8 cellular contexts compared by ENCODE assay signal in genomic region chr16:74709477-74709877, GRCh38. TPM values are rescaled to one million over a fixed set of nuclear protein-coding genes. Genes with fewer than 3 reads are reported as not detected.
A peak's percentile ranks its signal among the peaks of the same experiment; 100 is the strongest.
DNase-seq lines count a peak whose midpoint lies in the region; TF ChIP-seq lines count a peak whose summit lies in the region.

No MANE protein-coding gene starts in this region.

- TF ChIP-seq CTCF in HEK293 (tag by site-specific recombination; IDR thresholded peaks at IDR 0.05) (peak; percentile 88), SU-DHL-6 (IDR thresholded peaks at IDR 0.05; ENCODE audit: insufficient read depth, low read length, poor library complexity, severe bottlenecking) (peak; percentile 90)

- POLR2A ChIA-PET in HEK293 (lab: Yijun Ruan, JAX), result no interaction called here

- H3K4me2 ChIP-seq in SU-DHL-6 (ENCODE audit: low read depth, low read length, poor library complexity, severe bottlenecking), result no peak overlapping the region

- peaks cover 6% of the 10 kb centered on the region for H3K4me1 Mint-ChIP-seq in activated naive CD4-positive, alpha-beta T cell treated with anti-CD3 and anti-CD28 coated beads, Interleukin-2, amount 50 U/mL, for 24 hours

- H3K9me2 ChIP-seq in SU-DHL-6 (replicated peaks; ENCODE audit: insufficient read depth, low read length), result no peaks in the 10 kb centered on the region

- peak; percentile 41 for DNase-seq in GM04504 (ENCODE audit: low read depth)
- DNase-seq in NCI-H1092 (lab: John Stamatoyannopoulos, UW), result peak; percentile 65
- peak; percentile 67 to 96 (median 92) for DNase-seq in head of caudate nucleus
- peak; percentile 92 for DNase-seq in posterior vena cava (ENCODE audit: low spot score)
- DNase-seq in ureter (ENCODE audit: low spot score), result peak; percentile 83

- H3K27ac Mint-ChIP-seq in activated naive CD4-positive, alpha-beta T cell treated with anti-CD3 and anti-CD28 coated beads, Interleukin-2, amount 50 U/mL, for 24 hours, result peak overlapping the region; percentile 61

- CTCF ChIA-PET in HEK293 (lab: Yijun Ruan, JAX), result interaction anchor here (0.6 to 4.8 kb wide), 23 partner anchors 9 to 238 kb away, joined by 3 to 94 read pairs (median 4); partner anchors contain the start of genes FA2H and MLKL

- H3K9me3 ChIP-seq in HEK293 (ENCODE audit: control insufficient read depth, insufficient read depth, low read depth, low read length) (no peaks in the 10 kb centered on the region), SU-DHL-6 (ENCODE audit: insufficient read depth, low read length) (no peaks in the 10 kb centered on the region)

- no peaks in the 10 kb centered on the region for H3K27me3 Mint-ChIP-seq in activated naive CD4-positive, alpha-beta T cell treated with anti-CD3 and anti-CD28 coated beads, Interleukin-2, amount 50 U/mL, for 24 hours

- H3K27me3 ChIP-seq in SU-DHL-6 (ENCODE audit: low read length), result no peaks in the 10 kb centered on the region

- no peaks in the 10 kb centered on the region for H4K20me1 ChIP-seq in SU-DHL-6 (ENCODE audit: low read depth, low read length)

- H3K4me3 ChIP-seq in HEK293 (ENCODE audit: low read depth, low read length) (no peak overlapping the region), SU-DHL-6 (ENCODE audit: insufficient read depth, low read length, poor library complexity, severe bottlenecking) (no peak overlapping the region)

- H3K9me3 Mint-ChIP-seq in activated naive CD4-positive, alpha-beta T cell treated with anti-CD3 and anti-CD28 coated beads, Interleukin-2, amount 50 U/mL, for 24 hours, result no peaks in the 10 kb centered on the region

- H3K4me3 Mint-ChIP-seq in activated naive CD4-positive, alpha-beta T cell treated with anti-CD3 and anti-CD28 coated beads, Interleukin-2, amount 50 U/mL, for 24 hours, result no peak overlapping the region

- no peak overlapping the region for H2AFZ ChIP-seq in SU-DHL-6 (ENCODE audit: low read depth, low read length, severe bottlenecking)

- H3K36me3 Mint-ChIP-seq in activated naive CD4-positive, alpha-beta T cell treated with anti-CD3 and anti-CD28 coated beads, Interleukin-2, amount 50 U/mL, for 24 hours, result no peaks in the 10 kb centered on the region

- H3K27ac ChIP-seq in HEK293 (ENCODE audit: extremely low read depth, low read depth, low read length), result no peak overlapping the region
- no peak overlapping the region for H3K27ac ChIP-seq in SU-DHL-6 (ENCODE audit: low read depth, low read length)

- H3F3A ChIP-seq in SU-DHL-6 (ENCODE audit: insufficient read depth), result no peaks in the 10 kb centered on the region

- no peak overlapping the region for H3K9ac ChIP-seq in SU-DHL-6 (ENCODE audit: low read length)

- intact Hi-C loops in head of caudate nucleus (cut with DNase I), result loop anchor here (2.0 to 5.0 kb wide), 2 partner anchors 103 to 153 kb away; no protein-coding TSS in a partner anchor
- intact Hi-C loops in posterior vena cava (cut with DNase I), result loop anchor here in 1 of 2 donors (10.0 kb wide), 1 partner anchor 155 kb away; no protein-coding TSS in a partner anchor

- no peaks in the 10 kb centered on the region for H3K79me2 ChIP-seq in SU-DHL-6 (ENCODE audit: insufficient read depth, low read length)

- no peaks in the 10 kb centered on the region for H3K4me1 ChIP-seq in HEK293 (ENCODE audit: control insufficient read depth, insufficient read depth, low read length)

- H3K36me3 ChIP-seq in HEK293 (ENCODE audit: control insufficient read depth in 2 of 2, insufficient read depth in 1 of 2, low read length in 2 of 2), result no peaks in the 10 kb centered on the region
- H3K36me3 ChIP-seq in SU-DHL-6 (ENCODE audit: low read length), result no peaks in the 10 kb centered on the region

TF ChIP-seq in HEK293, 187 proteins besides CTCF, POLR2A, EP300 and RAD21:
- TF ChIP-seq ZNF2 (tag by site-specific recombination; IDR thresholded peaks at IDR 0.05) (0 out of 2 replicates have a peak, but pooled peaks have one; percentile 22), ZNF670 (tag by site-specific recombination; IDR thresholded peaks at IDR 0.05; ENCODE audit: low read depth) (no peak), ZNF521 (tag by site-specific recombination; IDR thresholded peaks at IDR 0.05) (no peak), ZNF654 (tag by site-specific recombination; IDR thresholded peaks at IDR 0.05; ENCODE audit: low read depth) (peak; percentile 71), ZNF501 (tag by site-specific recombination; IDR thresholded peaks at IDR 0.05) (no peak), ZBTB21 (tag by site-specific recombination; IDR thresholded peaks at IDR 0.05) (no peak), TSHZ1 (tag by site-specific recombination; IDR thresholded peaks at IDR 0.05; ENCODE audit: borderline replicate concordance) (no peak), ZSCAN23 (tag by site-specific recombination; IDR thresholded peaks at IDR 0.05) (no peak), ZBTB48 (tag by site-specific recombination; IDR thresholded peaks at IDR 0.05) (no peak), SCRT2 (tag by site-specific recombination; IDR thresholded peaks at IDR 0.05) (peak; percentile 49; the same call in 1 of the 2 replicates), ZNF660 (tag by site-specific recombination; IDR thresholded peaks at IDR 0.05) (peak; percentile 67; the same call in 1 of the 2 replicates), ZNF302 (tag by site-specific recombination; IDR thresholded peaks at IDR 0.05; ENCODE audit: low read depth) (no peak)
- TF ChIP-seq, protein P1, sequence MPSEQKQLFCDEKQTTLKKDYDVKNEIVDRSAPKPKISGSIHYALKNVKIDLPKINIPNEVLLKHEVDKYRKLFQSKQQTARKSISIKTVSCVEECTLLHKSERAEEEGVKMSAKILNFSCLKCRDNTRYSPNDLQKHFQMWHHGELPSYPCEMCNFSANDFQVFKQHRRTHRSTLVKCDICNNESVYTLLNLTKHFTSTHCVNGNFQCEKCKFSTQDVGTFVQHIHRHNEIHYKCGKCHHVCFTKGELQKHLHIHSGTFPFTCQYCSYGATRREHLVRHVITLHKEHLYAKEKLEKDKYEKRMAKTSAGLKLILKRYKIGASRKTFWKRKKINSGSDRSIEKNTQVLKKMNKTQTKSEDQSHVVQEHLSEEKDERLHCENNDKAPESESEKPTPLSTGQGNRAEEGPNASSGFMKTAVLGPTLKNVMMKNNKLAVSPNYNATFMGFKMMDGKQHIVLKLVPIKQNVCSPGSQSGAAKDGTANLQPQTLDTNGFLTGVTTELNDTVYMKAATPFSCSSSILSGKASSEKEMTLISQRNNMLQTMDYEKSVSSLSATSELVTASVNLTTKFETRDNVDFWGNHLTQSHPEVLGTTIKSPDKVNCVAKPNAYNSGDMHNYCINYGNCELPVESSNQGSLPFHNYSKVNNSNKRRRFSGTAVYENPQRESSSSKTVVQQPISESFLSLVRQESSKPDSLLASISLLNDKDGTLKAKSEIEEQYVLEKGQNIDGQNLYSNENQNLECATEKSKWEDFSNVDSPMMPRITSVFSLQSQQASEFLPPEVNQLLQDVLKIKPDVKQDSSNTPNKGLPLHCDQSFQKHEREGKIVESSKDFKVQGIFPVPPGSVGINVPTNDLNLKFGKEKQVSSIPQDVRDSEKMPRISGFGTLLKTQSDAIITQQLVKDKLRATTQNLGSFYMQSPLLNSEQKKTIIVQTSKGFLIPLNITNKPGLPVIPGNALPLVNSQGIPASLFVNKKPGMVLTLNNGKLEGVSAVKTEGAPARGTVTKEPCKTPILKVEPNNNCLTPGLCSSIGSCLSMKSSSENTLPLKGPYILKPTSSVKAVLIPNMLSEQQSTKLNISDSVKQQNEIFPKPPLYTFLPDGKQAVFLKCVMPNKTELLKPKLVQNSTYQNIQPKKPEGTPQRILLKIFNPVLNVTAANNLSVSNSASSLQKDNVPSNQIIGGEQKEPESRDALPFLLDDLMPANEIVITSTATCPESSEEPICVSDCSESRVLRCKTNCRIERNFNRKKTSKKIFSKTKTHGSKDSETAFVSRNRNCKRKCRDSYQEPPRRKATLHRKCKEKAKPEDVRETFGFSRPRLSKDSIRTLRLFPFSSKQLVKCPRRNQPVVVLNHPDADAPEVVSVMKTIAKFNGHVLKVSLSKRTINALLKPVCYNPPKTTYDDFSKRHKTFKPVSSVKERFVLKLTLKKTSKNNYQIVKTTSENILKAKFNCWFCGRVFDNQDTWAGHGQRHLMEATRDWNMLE (tag by site-specific recombination; conservative IDR thresholded peaks at IDR 0.05; ENCODE audit: low read depth), result no peak

RNA-seq across cellular contexts. Expression of gene MLKL, which starts 8.8 kb away (rescaled TPM):
- total RNA-seq in posterior vena cava (10 to 100 TPM; 13.7 to 14.4 TPM), ureter (26.6 TPM)

RNA-seq across cellular contexts. Expression of gene RFWD3, which starts 42.8 kb away (rescaled TPM):
- 10 to 100 TPM; 12.3 to 13.2 TPM for total RNA-seq in posterior vena cava
- 29.7 TPM for total RNA-seq in ureter

Comparison
In these comparisons a context has a peak if more than half of its experiments do, and no peak if none do; other contexts are left out.
1. DNase-seq: peak in every context shown above with its lines; median percentile 92 in posterior vena cava; 92 in head of caudate nucleus; 83 in ureter; 65 in NCI-H1092; 41 in GM04504.